23 cellular contexts compared by ENCODE assay signal in genomic region chr4:142418697-142419096, GRCh38.
"Had no signal": no experiment of that assay in that cellular context is flagged by ENCODE, and none has a peak within 500 bp of the region (broad histone marks: within the 10 kb centered on the region; RNA-seq: fewer than 3 reads in every experiment).

No MANE protein-coding gene starts in this region.

- H3K9me3 ChIP-seq: pancreas, right lobe of liver, tibial artery had no signal

- H3K4me3 ChIP-seq: cardiac muscle cell, pancreas, right lobe of liver, tibial artery had no signal

- ATAC-seq: foreskin keratinocyte; pancreas; right lobe of liver; SK-N-SH treated with all-trans-retinoic acid at 6 μM for 48 hours; stimulated activated effector memory CD8-positive, alpha-beta T cell treated with anti-CD3 and anti-CD28 coated beads, Interleukin-12 subunit alpha, Interleukin-12 subunit beta, amount 100 ng/mL, for 72 hours; stimulated activated naive CD8-positive, alpha-beta T cell treated with anti-CD3 and anti-CD28 coated beads, Interleukin-15, amount 100 ng/mL, for 72 hours had no signal

- H3K36me3 Mint-ChIP-seq: memory B cell; stimulated activated effector memory CD8-positive, alpha-beta T cell treated with anti-CD3 and anti-CD28 coated beads, Interleukin-12 subunit alpha, Interleukin-12 subunit beta, amount 100 ng/mL, for 72 hours had no signal

- H3K9me3 Mint-ChIP-seq: activated T-helper 1 cell treated with anti-CD3 and anti-CD28 coated beads, Interleukin-12 subunit alpha, Interleukin-12 subunit beta, Interleukin-2, Interleukin-4 antibody, amounts not matched to agents 30 ng/mL and 10 ng/mL and 1 ng/mL, durations not matched to agents 14 hours and 24 hours and 36 hours; dendritic cell treated with granulocyte-macrophage colony-stimulating factor and Interleukin-4, amounts not matched to agents 40 ng/mL and 50 ng/mL, for 4 days; memory B cell; stimulated activated effector memory CD8-positive, alpha-beta T cell treated with anti-CD3 and anti-CD28 coated beads, Interleukin-12 subunit alpha, Interleukin-12 subunit beta, amount 100 ng/mL, for 72 hours had no signal

- H3K27ac Mint-ChIP-seq: activated naive CD8-positive, alpha-beta T cell treated with anti-CD3 and anti-CD28 coated beads, Interleukin-2, amount 10 ng/mL, durations not matched to agents 7 days and 5 days; activated T-helper 1 cell treated with anti-CD3 and anti-CD28 coated beads, Interleukin-12 subunit alpha, Interleukin-12 subunit beta, Interleukin-2, Interleukin-4 antibody, amounts not matched to agents 30 ng/mL and 10 ng/mL and 1 ng/mL, durations not matched to agents 14 hours and 24 hours and 36 hours; dendritic cell treated with granulocyte-macrophage colony-stimulating factor and Interleukin-4, amounts not matched to agents 40 ng/mL and 50 ng/mL, for 4 days; memory B cell; nephron progenitor cell; stimulated activated effector memory CD8-positive, alpha-beta T cell treated with anti-CD3 and anti-CD28 coated beads, Interleukin-12 subunit alpha, Interleukin-12 subunit beta, amount 100 ng/mL, for 72 hours; T-helper 2 cell treated with Interferon-gamma antibody and Interleukin-4, amounts not matched to agents 5 μg/mL and 100 μg/mL, for 36 hours had no signal

- H3K4me1 ChIP-seq: pancreas, right lobe of liver, tibial artery had no signal

- DNase-seq: activated CD4-positive, CD25-positive, alpha-beta regulatory T cell treated with anti-CD3 and anti-CD28 coated beads, Interleukin-2, amount 50 U/mL, for 72 hours; activated CD8-positive, alpha-beta memory T cell treated with anti-CD3 and anti-CD28 coated beads, Interleukin-2, amount 50 U/mL, for 48 hours; activated gamma-delta T cell treated with Interleukin-2 at 50 U/mL for 16 hours; activated naive CD8-positive, alpha-beta T cell treated with anti-CD3 and anti-CD28 coated beads, Interleukin-2, amount 10 ng/mL, durations not matched to agents 7 days and 5 days; amygdala; effector CD4-positive, alpha-beta T cell; foreskin keratinocyte; hippocampal formation; nephron progenitor cell; pancreas; right lobe of liver; small intestine; stimulated activated CD4-positive, alpha-beta T cell treated with anti-CD3 and anti-CD28 coated beads, Interleukin-2, amount 100 ng/mL, for 24 hours; stimulated activated naive CD8-positive, alpha-beta T cell treated with anti-CD3 and anti-CD28 coated beads, Interleukin-15, amount 100 ng/mL, for 72 hours; tibial artery; WERI-Rb-1 had no signal

- H3K4me3 Mint-ChIP-seq: activated naive CD8-positive, alpha-beta T cell treated with anti-CD3 and anti-CD28 coated beads, Interleukin-2, amount 10 ng/mL, durations not matched to agents 7 days and 5 days; activated T-helper 1 cell treated with anti-CD3 and anti-CD28 coated beads, Interleukin-12 subunit alpha, Interleukin-12 subunit beta, Interleukin-2, Interleukin-4 antibody, amounts not matched to agents 30 ng/mL and 10 ng/mL and 1 ng/mL, durations not matched to agents 14 hours and 24 hours and 36 hours; dendritic cell treated with granulocyte-macrophage colony-stimulating factor and Interleukin-4, amounts not matched to agents 40 ng/mL and 50 ng/mL, for 4 days; memory B cell; nephron progenitor cell; stimulated activated effector memory CD8-positive, alpha-beta T cell treated with anti-CD3 and anti-CD28 coated beads, Interleukin-12 subunit alpha, Interleukin-12 subunit beta, amount 100 ng/mL, for 72 hours; stimulated activated naive CD8-positive, alpha-beta T cell treated with anti-CD3 and anti-CD28 coated beads, Interleukin-15, amount 100 ng/mL, for 72 hours; T-helper 2 cell treated with Interferon-gamma antibody and Interleukin-4, amounts not matched to agents 5 μg/mL and 100 μg/mL, for 36 hours had no signal

- H3K27me3 ChIP-seq: cardiac muscle cell, foreskin keratinocyte, pancreas, right lobe of liver, tibial artery had no signal

- H3K27ac ChIP-seq: cardiac muscle cell, foreskin keratinocyte, pancreas, right lobe of liver, tibial artery had no signal

- H3K4me1 Mint-ChIP-seq: memory B cell had no signal

- H3K36me3 ChIP-seq: cardiac muscle cell, pancreas, right lobe of liver, tibial artery, WERI-Rb-1 had no signal

- H3K27me3 Mint-ChIP-seq: activated naive CD8-positive, alpha-beta T cell treated with anti-CD3 and anti-CD28 coated beads, Interleukin-2, amount 10 ng/mL, durations not matched to agents 7 days and 5 days; dendritic cell treated with granulocyte-macrophage colony-stimulating factor and Interleukin-4, amounts not matched to agents 40 ng/mL and 50 ng/mL, for 4 days; memory B cell; stimulated activated naive CD8-positive, alpha-beta T cell treated with anti-CD3 and anti-CD28 coated beads, Interleukin-15, amount 100 ng/mL, for 72 hours had no signal
